Comparison of ENCODE assay signal across 18 cellular contexts in the genomic region with DNA sequence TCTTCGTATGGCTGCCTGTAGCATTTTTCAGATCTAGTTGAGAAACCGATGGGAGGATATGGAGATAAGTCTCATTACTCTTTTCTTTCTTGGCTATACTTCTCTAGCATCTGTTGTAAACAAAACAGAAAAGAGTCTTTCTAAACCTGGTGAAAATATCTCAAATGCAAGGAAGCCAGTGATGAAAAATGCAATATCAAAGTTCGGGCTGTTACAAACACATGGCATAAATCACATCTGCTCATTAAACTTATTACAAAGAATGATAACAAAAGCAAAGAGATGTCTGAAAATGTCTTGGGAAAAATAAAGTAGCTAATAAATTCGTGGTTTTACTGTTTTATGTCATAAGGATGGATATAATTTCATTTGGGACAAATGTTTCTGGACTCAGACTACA.
DNase-seq lines count a peak whose midpoint lies in the region; ATAC-seq, FAIRE-seq and TF ChIP-seq lines count a peak whose summit lies in the region.
"Had no signal": no experiment of that assay in that cellular context is flagged by ENCODE, and none has a peak within 500 bp of the region (broad histone marks: within the 10 kb centered on the region; RNA-seq: fewer than 3 reads in every experiment).

No MANE protein-coding gene starts in this region.

- CTCF ChIA-PET in WTC11 (lab: Charles Lee), result no interaction called here

- no peak overlapping the region for H3K9ac ChIP-seq in astrocyte (ENCODE audit: low read length)

- H3K4me1 Mint-ChIP-seq in astrocyte (ENCODE audit: low read depth, unreplicated experiment), result peaks cover 28% of the 10 kb centered on the region
- peaks cover 2% of the 10 kb centered on the region; the same call in 1 of the 2 replicates for H3K4me1 Mint-ChIP-seq in WTC11
- H3K4me1 Mint-ChIP-seq: CD4-positive, CD25-positive, alpha-beta regulatory T cell; CD8-positive, alpha-beta memory T cell had no signal

- WGBS in spleen, 5 donors, result 75 to 80% (median 75%) methylated on average over 4 of the region's 4 CpGs

- no peak overlapping the region for H3K4me2 ChIP-seq in astrocyte (ENCODE audit: low read length)

- TF ChIP-seq CTCF in astrocyte (IDR thresholded peaks at IDR 0.05; ENCODE audit: insufficient read depth, low read depth, low read length) (no peak), WTC11 (IDR thresholded peaks at IDR 0.05) (no peak), spleen (IDR thresholded peaks at IDR 0.05 in 8 of 11, conservative IDR thresholded peaks at IDR 0.05 in 3 of 11) (no peak)

- POLR2A ChIA-PET in WTC11 (lab: Charles Lee), result no interaction called here

- H3K4me3 Mint-ChIP-seq in astrocyte (ENCODE audit: unreplicated experiment), result no peak overlapping the region
- H3K4me3 Mint-ChIP-seq in WTC11, result no peak overlapping the region
- H3K4me3 Mint-ChIP-seq: CD4-positive, CD25-positive, alpha-beta regulatory T cell; CD8-positive, alpha-beta memory T cell; H9 had no signal

- no peaks in the 10 kb centered on the region for H3K36me3 ChIP-seq in astrocyte (ENCODE audit: insufficient read depth, low read length)
- H3K36me3 ChIP-seq in spleen, result no peaks in the 10 kb centered on the region
- H3K36me3 ChIP-seq: BE2C had no signal

- H3K27ac ChIP-seq in astrocyte (ENCODE audit: low read depth, low read length) (no peak overlapping the region), spleen (no peak overlapping the region)

- H2AFZ ChIP-seq in astrocyte (ENCODE audit: low read depth, low read length), result no peak overlapping the region

- H3K27ac Mint-ChIP-seq in astrocyte (ENCODE audit: unreplicated experiment) (no peak overlapping the region), WTC11 (no peak overlapping the region)
- H3K27ac Mint-ChIP-seq: CD4-positive, CD25-positive, alpha-beta regulatory T cell; CD8-positive, alpha-beta memory T cell; H9 had no signal

- H3K9me3 ChIP-seq in astrocyte (ENCODE audit: insufficient read depth, low read depth, low read length) (peaks cover 3% of the 10 kb centered on the region), spleen (peaks cover 0 to 41% (median 32%) of the 10 kb centered on the region in 8 donors)
- H3K9me3 ChIP-seq: BE2C had no signal

- H3K79me2 ChIP-seq in astrocyte (ENCODE audit: insufficient read depth, low read length), result no peaks in the 10 kb centered on the region

- peaks cover 7% of the 10 kb centered on the region for H3K36me3 Mint-ChIP-seq in astrocyte (ENCODE audit: low read depth, unreplicated experiment)
- H3K36me3 Mint-ChIP-seq in WTC11, result peaks cover 21% of the 10 kb centered on the region

- ATAC-seq in HG03460 (IDR thresholded peaks at IDR 0.05; ENCODE audit: unreplicated experiment) (no peak), WTC11 (no peak)
- ATAC-seq: HepG2 had no signal

- intact Hi-C loops in spleen (cut with DNase I; ENCODE audit: low total_unique reads), result no loop called here

- H3K4me3 ChIP-seq in astrocyte (ENCODE audit: insufficient read depth, low read depth, low read length) (no peak overlapping the region), spleen (no peak overlapping the region)

- TF ChIP-seq POLR2A in spleen (IDR thresholded peaks at IDR 0.05), result no peak

- peak; percentile 76 for DNase-seq in GM04503 (ENCODE audit: low read depth)
- DNase-seq in astrocyte (ENCODE audit: low read depth), result no peak
- peak; percentile 15 for DNase-seq in left kidney (ENCODE audit: low read depth, low spot score)
- DNase-seq in WTC11 (ENCODE audit: low spot score), result no peak
- DNase-seq in activated T-cell treated with anti-CD3 and anti-CD28 coated beads, Interleukin-2, amount 50 U/mL, for 1 hour, result no peak
- DNase-seq in spleen, result no peak
- DNase-seq: 8988T; BE2C; C1 segment of cervical spinal cord; Caco-2; CD4-positive, CD25-positive, alpha-beta regulatory T cell; CD8-positive, alpha-beta memory T cell; H9 had no signal

- H4K20me1 ChIP-seq in astrocyte (ENCODE audit: insufficient read depth, low read length), result no peaks in the 10 kb centered on the region

- H3K27me3 Mint-ChIP-seq in astrocyte (ENCODE audit: low read depth, unreplicated experiment), result no peaks in the 10 kb centered on the region
- no peaks in the 10 kb centered on the region for H3K27me3 Mint-ChIP-seq in WTC11 (ENCODE audit: low read depth)
- H3K27me3 Mint-ChIP-seq: CD4-positive, CD25-positive, alpha-beta regulatory T cell had no signal

- H3K4me1 ChIP-seq in astrocyte (ENCODE audit: insufficient read depth, low read length) (no peaks in the 10 kb centered on the region), spleen (peaks cover 0 to 6% (median 2%) of the 10 kb centered on the region in 6 donors)
- H3K4me1 ChIP-seq: BE2C, Caco-2 had no signal

- peak; percentile 58 for FAIRE-seq in astrocyte (lab: Jason Lieb, UNC)
- FAIRE-seq: D721Med, G401.6, H1, HepG2 had no signal

- H3K9me3 Mint-ChIP-seq in astrocyte (ENCODE audit: unreplicated experiment) (peaks cover 14% of the 10 kb centered on the region), WTC11 (peaks cover 34% of the 10 kb centered on the region)

- H3K27me3 ChIP-seq in astrocyte (ENCODE audit: insufficient read depth, low read length) (no peaks in the 10 kb centered on the region), spleen (replicated peaks in 1 of 7) (no peaks in the 10 kb centered on the region)
- H3K27me3 ChIP-seq: BE2C had no signal

TF ChIP-seq in WTC11, 78 proteins besides CTCF, POLR2A, EP300 and RAD21:
- TF ChIP-seq, protein P1, sequence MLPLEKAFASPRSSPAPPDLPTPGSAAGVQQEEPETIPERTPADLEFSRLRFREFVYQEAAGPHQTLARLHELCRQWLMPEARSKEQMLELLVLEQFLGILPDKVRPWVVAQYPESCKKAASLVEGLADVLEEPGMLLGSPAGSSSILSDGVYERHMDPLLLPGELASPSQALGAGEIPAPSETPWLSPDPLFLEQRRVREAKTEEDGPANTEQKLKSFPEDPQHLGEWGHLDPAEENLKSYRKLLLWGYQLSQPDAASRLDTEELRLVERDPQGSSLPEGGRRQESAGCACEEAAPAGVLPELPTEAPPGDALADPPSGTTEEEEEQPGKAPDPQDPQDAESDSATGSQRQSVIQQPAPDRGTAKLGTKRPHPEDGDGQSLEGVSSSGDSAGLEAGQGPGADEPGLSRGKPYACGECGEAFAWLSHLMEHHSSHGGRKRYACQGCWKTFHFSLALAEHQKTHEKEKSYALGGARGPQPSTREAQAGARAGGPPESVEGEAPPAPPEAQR (CRISPR knock-in tag; IDR thresholded peaks at IDR 0.05), result no peak
- TF ChIP-seq USF1 (CRISPR knock-in tag; IDR thresholded peaks at IDR 0.05) (no peak), SOX15 (CRISPR knock-in tag; IDR thresholded peaks at IDR 0.05) (no peak), ESRRA (CRISPR knock-in tag; IDR thresholded peaks at IDR 0.05; ENCODE audit: borderline replicate concordance) (no peak)
- TF ChIP-seq, protein P2, sequence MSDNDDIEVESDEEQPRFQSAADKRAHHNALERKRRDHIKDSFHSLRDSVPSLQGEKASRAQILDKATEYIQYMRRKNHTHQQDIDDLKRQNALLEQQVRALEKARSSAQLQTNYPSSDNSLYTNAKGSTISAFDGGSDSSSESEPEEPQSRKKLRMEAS (CRISPR knock-in tag; IDR thresholded peaks at IDR 0.05), result no peak
TF ChIP-seq in WTC11: peak in this region for 0.

Comparison
In these comparisons a context has a peak if more than half of its experiments do, and no peak if none do; other contexts are left out.
1. DNase-seq: peak in GM04503 (single experiment) and left kidney (single experiment); none in astrocyte (single experiment), WTC11 (single experiment), activated T-cell treated with anti-CD3 and anti-CD28 coated beads, Interleukin-2, amount 50 U/mL, for 1 hour (single experiment) and spleen (single experiment).